In the genomic region with DNA sequence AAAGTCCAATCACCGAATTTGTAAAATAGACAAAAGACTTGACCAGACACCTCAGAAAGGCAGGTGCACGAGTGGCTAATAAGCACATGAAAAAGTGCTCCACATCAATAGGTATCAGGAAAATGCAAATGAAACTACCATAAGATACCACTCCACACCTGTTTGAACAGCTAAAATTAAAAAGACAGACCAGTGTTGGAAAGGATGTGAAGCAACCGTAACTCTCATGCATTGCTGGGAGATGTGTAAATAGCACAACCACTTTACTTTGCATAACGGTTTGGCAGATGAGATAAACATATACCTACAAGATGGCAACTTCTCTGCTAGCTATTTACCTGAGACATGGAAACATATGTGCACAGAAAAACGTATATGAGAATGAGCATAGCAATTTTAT, we compare ENCODE assay signal across 16 cellular contexts. TPM values are rescaled to one million over a fixed set of nuclear protein-coding genes. Genes with fewer than 3 reads are reported as not detected.
DNase-seq lines count a peak whose midpoint lies in the region; ATAC-seq and TF ChIP-seq lines count a peak whose summit lies in the region.
"Had no signal": no experiment of that assay in that cellular context is flagged by ENCODE, and none has a peak within 500 bp of the region (broad histone marks: within the 10 kb centered on the region; RNA-seq: fewer than 3 reads in every experiment).

No MANE protein-coding gene starts in this region.

- no peaks in the 10 kb centered on the region for H3K36me3 ChIP-seq in SU-DHL-6 (ENCODE audit: low read length)

- no peaks in the 10 kb centered on the region for H3K9me3 ChIP-seq in SU-DHL-6 (ENCODE audit: insufficient read depth, low read length)

- H3K36me3 Mint-ChIP-seq in activated T-cell treated with anti-CD3 and anti-CD28 coated beads, Interleukin-2, amount 50 U/mL, for 72 hours (ENCODE audit: insufficient read depth in 2 of 2), result peaks cover 0 to 2% of the 10 kb centered on the region in 2 donors

- H3K9me2 ChIP-seq in SU-DHL-6 (replicated peaks; ENCODE audit: insufficient read depth, low read length), result no peaks in the 10 kb centered on the region

- H3K4me3 Mint-ChIP-seq in activated T-cell treated with anti-CD3 and anti-CD28 coated beads, Interleukin-2, amount 50 U/mL, for 72 hours, result no peak overlapping the region

- no peaks in the 10 kb centered on the region for H3K27me3 Mint-ChIP-seq in activated T-cell treated with anti-CD3 and anti-CD28 coated beads, Interleukin-2, amount 50 U/mL, for 72 hours (ENCODE audit: low read depth)

- H3K4me1 Mint-ChIP-seq in activated T-cell treated with anti-CD3 and anti-CD28 coated beads, Interleukin-2, amount 50 U/mL, for 72 hours (ENCODE audit: low read depth), result no peaks in the 10 kb centered on the region

- peak overlapping the region; percentile 63 for H3K9ac ChIP-seq in SU-DHL-6 (ENCODE audit: low read length)
- H3K9ac ChIP-seq: GM23248 had no signal

- H3K4me3 ChIP-seq in SU-DHL-6 (ENCODE audit: insufficient read depth, low read length, poor library complexity, severe bottlenecking), result peak overlapping the region; percentile 28
- H3K4me3 ChIP-seq: GM23248, SK-N-MC had no signal

- peaks cover 66% of the 10 kb centered on the region for H3F3A ChIP-seq in SU-DHL-6 (ENCODE audit: insufficient read depth)

- H3K79me2 ChIP-seq in SU-DHL-6 (ENCODE audit: insufficient read depth, low read length), result peaks cover 8% of the 10 kb centered on the region; the same call in 1 of the 2 replicates

- DNase-seq in DMS53 (lab: John Stamatoyannopoulos, UW), result peak; percentile 0
- DNase-seq in DMS53 treated with DMSO at 0.1 percent for 48 hours (lab: John Stamatoyannopoulos, UW; ENCODE audit: unreplicated experiment), result no peak
- no peak for DNase-seq in activated T-cell treated with anti-CD3 and anti-CD28 coated beads, Interleukin-2, amount 50 U/mL, for 72 hours
- no peak for DNase-seq in T-helper 1 cell
- no peak for DNase-seq in head of caudate nucleus
- DNase-seq: activated CD4-positive, alpha-beta T cell treated with anti-CD3 and anti-CD28 coated beads for 48 hours; DMS79; GM23248; NCI-H446 treated with DMSO at 0.1 percent for 48 hours had no signal

- peaks cover 1 to 2% of the 10 kb centered on the region in 2 donors for H3K9me3 Mint-ChIP-seq in activated T-cell treated with anti-CD3 and anti-CD28 coated beads, Interleukin-2, amount 50 U/mL, for 72 hours

- TF ChIP-seq CTCF in SU-DHL-6 (IDR thresholded peaks at IDR 0.05; ENCODE audit: insufficient read depth, low read length, poor library complexity, severe bottlenecking), result no peak

- H3K27ac Mint-ChIP-seq in activated T-cell treated with anti-CD3 and anti-CD28 coated beads, Interleukin-2, amount 50 U/mL, for 72 hours, result no peak overlapping the region

- no peak overlapping the region for H2AFZ ChIP-seq in SU-DHL-6 (ENCODE audit: low read depth, low read length, severe bottlenecking)
- H2AFZ ChIP-seq: GM23248 had no signal

- peak overlapping the region; percentile 99 for H3K27ac ChIP-seq in SU-DHL-6 (ENCODE audit: low read depth, low read length)
- H3K27ac ChIP-seq: 22Rv1, GM23248, SK-N-MC had no signal

- H3K4me2 ChIP-seq in SU-DHL-6 (ENCODE audit: low read depth, low read length, poor library complexity, severe bottlenecking), result peak overlapping the region; percentile 83

- intact Hi-C loops in head of caudate nucleus (cut with DNase I), result no loop called here

- ATAC-seq in GM21717 (IDR thresholded peaks at IDR 0.05; ENCODE audit: unreplicated experiment) (peak; percentile 95), HG03139 (IDR thresholded peaks at IDR 0.05; ENCODE audit: unreplicated experiment) (peak; percentile 86)
- no peak for ATAC-seq in activated T-cell treated with anti-CD3 and anti-CD28 coated beads, Interleukin-2, amount 50 U/mL, for 72 hours (replicated peaks in 1 of 2)
- ATAC-seq: esophagus mucosa, sciatic nerve had no signal

- H3K27me3 ChIP-seq in SU-DHL-6 (ENCODE audit: low read length), result no peaks in the 10 kb centered on the region

- H4K20me1 ChIP-seq in SU-DHL-6 (ENCODE audit: low read depth, low read length), result no peaks in the 10 kb centered on the region

RNA-seq across cellular contexts. Expression of gene CADPS, which starts 56.9 kb away (rescaled TPM):
- total RNA-seq in activated T-cell treated with anti-CD3 and anti-CD28 coated beads, Interleukin-2, amount 50 U/mL, for 72 hours, result not detected

Comparison
In these comparisons a context has a peak if more than half of its experiments do, and no peak if none do; other contexts are left out.
1. ATAC-seq: peak in GM21717 (single experiment) and HG03139 (single experiment); none in activated T-cell treated with anti-CD3 and anti-CD28 coated beads, Interleukin-2, amount 50 U/mL, for 72 hours (0 of 2).